ENCODE assay signal across 27 cellular contexts in the genomic region with DNA sequence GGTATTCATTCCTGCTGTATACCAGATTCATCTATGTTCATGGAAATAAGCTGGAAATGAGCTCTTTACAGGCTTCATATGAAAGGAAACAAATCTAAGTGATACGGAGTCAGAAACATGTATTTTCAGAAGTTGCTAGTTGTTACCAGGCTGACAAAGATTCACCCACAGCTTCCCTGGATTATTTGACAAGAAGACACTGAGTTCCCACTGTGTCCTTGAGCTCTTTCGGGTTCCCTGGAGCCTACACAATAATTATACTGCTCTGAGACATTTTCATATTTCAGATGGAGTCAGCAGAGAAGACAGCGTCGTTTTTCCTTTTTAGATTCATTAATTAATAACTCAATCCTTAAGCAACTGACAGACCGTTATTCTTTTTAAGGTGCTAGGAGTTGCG.
"Had no signal": no experiment of that assay in that cellular context is flagged by ENCODE, and none has a peak within 500 bp of the region (broad histone marks: within the 10 kb centered on the region; RNA-seq: fewer than 3 reads in every experiment).

No MANE protein-coding gene starts in this region.

- H3K4me3 Mint-ChIP-seq: activated CD4-positive, alpha-beta memory T cell treated with anti-CD3 and anti-CD28 coated beads for 36 hours; activated CD4-positive, alpha-beta T cell treated with anti-CD3 and anti-CD28 coated beads for 36 hours; activated CD4-positive, alpha-beta T cell treated with anti-CD3 and anti-CD28 coated beads, Interleukin-2, amount 10 ng/mL, durations not matched to agents 24 days and 14 days; activated CD8-positive, alpha-beta memory T cell treated with anti-CD3 and anti-CD28 coated beads, Interleukin-2, amount 10 ng/mL, durations not matched to agents 7 days and 5 days; activated CD8-positive, alpha-beta T cell treated with anti-CD3 and anti-CD28 coated beads, Interleukin-2, amount 10 ng/mL, durations not matched to agents 7 days and 5 days; activated naive CD4-positive, alpha-beta T cell treated with anti-CD3 and anti-CD28 coated beads for 36 hours; activated naive CD8-positive, alpha-beta T cell; activated T-helper 1 cell treated with anti-CD3 and anti-CD28 coated beads, Interleukin-12 subunit alpha, Interleukin-12 subunit beta, Interleukin-2, Interleukin-4 antibody, amounts not matched to agents 30 ng/mL and 10 ng/mL and 1 ng/mL, durations not matched to agents 14 hours and 24 hours and 36 hours had no signal

- H3K9me3 Mint-ChIP-seq: activated CD4-positive, alpha-beta memory T cell treated with anti-CD3 and anti-CD28 coated beads for 36 hours; activated CD4-positive, alpha-beta T cell treated with anti-CD3 and anti-CD28 coated beads, Interleukin-2, amount 10 ng/mL, durations not matched to agents 24 days and 14 days; activated naive CD4-positive, alpha-beta T cell treated with anti-CD3 and anti-CD28 coated beads for 36 hours; activated T-helper 1 cell treated with anti-CD3 and anti-CD28 coated beads, Interleukin-12 subunit alpha, Interleukin-12 subunit beta, Interleukin-2, Interleukin-4 antibody, amounts not matched to agents 30 ng/mL and 10 ng/mL and 1 ng/mL, durations not matched to agents 14 hours and 24 hours and 36 hours; activated T-helper 2 cell treated with anti-CD3 and anti-CD28 coated beads, Interferon-gamma antibody, Interleukin-2, Interleukin-4, amounts not matched to agents 10 μg/mL and 5 μg/mL and 100 μg/mL, durations not matched to agents 14 hours and 24 hours and 36 hours had no signal

- H3K36me3 ChIP-seq: brain microvascular endothelial cell, colonic mucosa, esophagus squamous epithelium had no signal

- H3K27ac Mint-ChIP-seq: activated CD4-positive, alpha-beta memory T cell treated with anti-CD3 and anti-CD28 coated beads for 36 hours; activated CD4-positive, alpha-beta T cell treated with anti-CD3 and anti-CD28 coated beads for 36 hours; activated CD4-positive, alpha-beta T cell treated with anti-CD3 and anti-CD28 coated beads, Interleukin-2, amount 10 ng/mL, durations not matched to agents 24 days and 14 days; activated CD8-positive, alpha-beta memory T cell treated with anti-CD3 and anti-CD28 coated beads, Interleukin-2, amount 10 ng/mL, durations not matched to agents 7 days and 5 days; activated CD8-positive, alpha-beta T cell treated with anti-CD3 and anti-CD28 coated beads, Interleukin-2, amount 10 ng/mL, durations not matched to agents 7 days and 5 days; activated naive CD4-positive, alpha-beta T cell treated with anti-CD3 and anti-CD28 coated beads for 36 hours; activated naive CD8-positive, alpha-beta T cell; activated T-helper 1 cell treated with anti-CD3 and anti-CD28 coated beads, Interleukin-12 subunit alpha, Interleukin-12 subunit beta, Interleukin-2, Interleukin-4 antibody, amounts not matched to agents 30 ng/mL and 10 ng/mL and 1 ng/mL, durations not matched to agents 14 hours and 24 hours and 36 hours; activated T-helper 2 cell treated with anti-CD3 and anti-CD28 coated beads, Interferon-gamma antibody, Interleukin-2, Interleukin-4, amounts not matched to agents 10 μg/mL and 5 μg/mL and 100 μg/mL, durations not matched to agents 14 hours and 24 hours and 36 hours had no signal

- H3K4me1 ChIP-seq: colonic mucosa, esophagus squamous epithelium, gastroesophageal sphincter had no signal

- H3K27me3 ChIP-seq: brain microvascular endothelial cell, colonic mucosa, gastroesophageal sphincter had no signal

- DNase-seq: activated CD4-positive, alpha-beta memory T cell treated with anti-CD3 and anti-CD28 coated beads for 36 hours; activated CD4-positive, alpha-beta T cell treated with anti-CD3 and anti-CD28 coated beads for 36 hours; activated CD4-positive, alpha-beta T cell treated with anti-CD3 and anti-CD28 coated beads, Interleukin-2, amount 10 ng/mL, durations not matched to agents 24 days and 14 days; activated CD4-positive, CD25-positive, alpha-beta regulatory T cell; activated CD4-positive, CD25-positive, alpha-beta regulatory T cell treated with anti-CD3 and anti-CD28 coated beads, Interleukin-2, amount 50 U/mL, for 72 hours; activated CD8-positive, alpha-beta memory T cell treated with anti-CD3 and anti-CD28 coated beads, Interleukin-2, amount 10 ng/mL, durations not matched to agents 7 days and 5 days; activated CD8-positive, alpha-beta memory T cell treated with anti-CD3 and anti-CD28 coated beads, Interleukin-2, amount 50 U/mL, for 4 hours; activated CD8-positive, alpha-beta T cell treated with anti-CD3 and anti-CD28 coated beads, Interleukin-2, amount 10 ng/mL, durations not matched to agents 7 days and 5 days; activated effector memory CD4-positive, alpha-beta T cell treated with anti-CD3 and anti-CD28 coated beads, Interleukin-2, amount 50 U/mL, for 16 hours; activated naive CD4-positive, alpha-beta T cell treated with anti-CD3 and anti-CD28 coated beads for 36 hours; activated T-cell treated with anti-CD3 and anti-CD28 coated beads, Interleukin-2, amount 50 U/mL, for 1 hour; activated T-cell treated with anti-CD3 and anti-CD28 coated beads, Interleukin-2, amount 50 U/mL, for 48 hours; amniotic stem cell; anterior cingulate cortex; brain microvascular endothelial cell; central memory CD4-positive, alpha-beta T cell; cerebellar nuclear complex; colonic mucosa; effector CD8-positive, alpha-beta T cell; esophagus squamous epithelium; foreskin melanocyte; T-helper 2 cell had no signal

- H3K36me3 Mint-ChIP-seq: activated CD4-positive, alpha-beta memory T cell treated with anti-CD3 and anti-CD28 coated beads for 36 hours; activated CD8-positive, alpha-beta memory T cell treated with anti-CD3 and anti-CD28 coated beads, Interleukin-2, amount 10 ng/mL, durations not matched to agents 7 days and 5 days; activated naive CD8-positive, alpha-beta T cell had no signal

- H3K27ac ChIP-seq: brain microvascular endothelial cell, colonic mucosa, epithelial cell of prostate, esophagus squamous epithelium, gastroesophageal sphincter had no signal

- H3K4me1 Mint-ChIP-seq: activated CD8-positive, alpha-beta memory T cell treated with anti-CD3 and anti-CD28 coated beads, Interleukin-2, amount 10 ng/mL, durations not matched to agents 7 days and 5 days had no signal

- H3K9me3 ChIP-seq: colonic mucosa, esophagus squamous epithelium, gastroesophageal sphincter had no signal

- H3K4me3 ChIP-seq: colonic mucosa, esophagus squamous epithelium, gastroesophageal sphincter had no signal

- ATAC-seq: activated CD4-positive, alpha-beta T cell treated with anti-CD3 and anti-CD28 coated beads for 36 hours; activated CD8-positive, alpha-beta memory T cell treated with anti-CD3 and anti-CD28 coated beads, Interleukin-2, amount 10 ng/mL, durations not matched to agents 7 days and 5 days; activated CD8-positive, alpha-beta T cell treated with anti-CD3 and anti-CD28 coated beads, Interleukin-2, amount 10 ng/mL, durations not matched to agents 7 days and 5 days; gastroesophageal sphincter had no signal
